11 cellular contexts compared by ENCODE assay signal in the genomic region with DNA sequence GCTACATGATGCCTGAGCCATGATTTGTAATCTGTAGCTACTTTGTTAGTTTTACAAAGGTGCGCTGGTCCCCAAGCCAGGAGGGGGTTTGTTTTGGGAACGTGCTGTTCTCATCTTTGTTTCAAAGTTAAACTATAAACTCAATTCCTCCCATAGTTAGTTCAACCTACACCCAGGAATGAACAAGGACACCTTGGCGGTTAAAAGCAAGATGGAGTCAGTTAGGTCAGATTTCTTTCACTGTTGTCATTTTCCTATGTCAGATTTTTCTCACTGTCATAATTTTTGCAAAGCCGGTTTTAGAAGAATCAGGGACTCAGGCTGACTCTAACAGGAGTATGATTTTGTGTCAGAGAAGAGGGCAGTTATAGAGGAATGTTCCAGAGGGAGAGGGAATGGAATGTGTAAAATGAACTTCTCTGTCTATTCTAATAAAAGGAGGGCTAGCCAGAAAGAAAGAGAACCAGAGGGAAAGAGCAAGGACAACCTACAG. TPM values are rescaled to one million over a fixed set of nuclear protein-coding genes. Genes with fewer than 3 reads are reported as not detected.
DNase-seq lines count a peak whose midpoint lies in the region; ATAC-seq and TF ChIP-seq lines count a peak whose summit lies in the region.
"Had no signal": no experiment of that assay in that cellular context is flagged by ENCODE, and none has a peak within 500 bp of the region (broad histone marks: within the 10 kb centered on the region; RNA-seq: fewer than 3 reads in every experiment).

No MANE protein-coding gene starts in this region.

- peak; percentile 64 for DNase-seq in HFFc6
- DNase-seq in activated B cell treated with CpG ODN at 0.5 μM for 24 hours, result no peak
- DNase-seq in left lung, result no peak
- DNase-seq in thoracic aorta (ENCODE audit: low spot score), result no peak
- DNase-seq in HAP-1 (ENCODE audit: low spot score in 2 of 2), result no peak
- no peak for DNase-seq in NCI-H2029 (lab: John Stamatoyannopoulos, UW)
- DNase-seq: Caco-2; central memory CD4-positive, alpha-beta T cell; NCI-H1048; NCI-H510A had no signal

- H3K4me3 Mint-ChIP-seq in HFFc6, result peak overlapping the region; percentile 84
- no peak overlapping the region for H3K4me3 Mint-ChIP-seq in activated B cell treated with CpG ODN at 0.5 μM for 24 hours

- H3K27me3 ChIP-seq in left lung (peaks cover 0 to 21% of the 10 kb centered on the region in 2 donors), thoracic aorta (replicated peaks; ENCODE audit: insufficient read depth) (no peaks in the 10 kb centered on the region), HAP-1 (ENCODE audit: low read depth) (no peaks in the 10 kb centered on the region)

- H3K9me3 ChIP-seq in left lung (no peaks in the 10 kb centered on the region), thoracic aorta (no peaks in the 10 kb centered on the region), HAP-1 (no peaks in the 10 kb centered on the region)
- H3K9me3 ChIP-seq: Caco-2 had no signal

- H3K9me3 Mint-ChIP-seq in HFFc6, result no peaks in the 10 kb centered on the region
- H3K9me3 Mint-ChIP-seq in activated B cell treated with CpG ODN at 0.5 μM for 24 hours, result no peaks in the 10 kb centered on the region

- ATAC-seq in activated B cell treated with CpG ODN at 0.5 μM for 24 hours (ENCODE audit: low read depth) (no peak), left lung (no peak), thoracic aorta (ENCODE audit: insufficient number of reproducible peaks, low FRiP score, low read depth) (no peak), GM18502 (IDR thresholded peaks at IDR 0.05; ENCODE audit: poor library complexity, unreplicated experiment) (no peak)

- H3K27ac ChIP-seq in left lung, result peak overlapping the region; percentile 9 to 63
- peak overlapping the region; percentile 49 to 62 for H3K27ac ChIP-seq in thoracic aorta

- intact Hi-C loops in activated B cell treated with CpG ODN at 0.5 μM for 24 hours (cut with micrococcal nuclease), result loop anchor here (5.0 kb wide), 3 partner anchors 71 to 526 kb away; a partner anchor contains a TSS
- intact Hi-C loops in left lung (cut with DNase I), result no loop called here

- H3K4me1 ChIP-seq in left lung, result peaks cover 11 to 34% of the 10 kb centered on the region in 2 donors
- peaks cover 18 to 37% of the 10 kb centered on the region in 2 donors for H3K4me1 ChIP-seq in thoracic aorta (ENCODE audit: control insufficient read depth in 1 of 2, low read depth in 2 of 2)
- peaks cover 6% of the 10 kb centered on the region for H3K4me1 ChIP-seq in HAP-1

- H3K36me3 ChIP-seq in left lung (no peaks in the 10 kb centered on the region), thoracic aorta (no peaks in the 10 kb centered on the region), HAP-1 (replicated peaks) (no peaks in the 10 kb centered on the region)

- no peak overlapping the region for H3K4me3 ChIP-seq in left lung
- peak overlapping the region; percentile 53 for H3K4me3 ChIP-seq in thoracic aorta
- no peak overlapping the region for H3K4me3 ChIP-seq in HAP-1

- POLR2A ChIA-PET in activated B cell treated with CpG ODN at 0.5 μM for 24 hours (lab: Charles Lee), result no interaction called here

- no peak for TF ChIP-seq CTCF in HFFc6 (IDR thresholded peaks at IDR 0.05)
- TF ChIP-seq CTCF in activated B cell treated with CpG ODN at 0.5 μM for 24 hours (IDR thresholded peaks at IDR 0.05), result no peak
- TF ChIP-seq CTCF in left lung (IDR thresholded peaks at IDR 0.05), result no peak
- TF ChIP-seq CTCF in thoracic aorta (IDR thresholded peaks at IDR 0.05), result no peak

- H3K4me1 Mint-ChIP-seq in HFFc6 (ENCODE audit: low read depth) (peaks cover 37% of the 10 kb centered on the region), activated B cell treated with CpG ODN at 0.5 μM for 24 hours (peaks cover 34% of the 10 kb centered on the region)

- in situ Hi-C loops in HAP-1 (cut with MboI; ENCODE audit: low sequenced_read_pairs), result no loop called here

- H3K36me3 Mint-ChIP-seq in HFFc6 (ENCODE audit: low read depth) (no peaks in the 10 kb centered on the region), activated B cell treated with CpG ODN at 0.5 μM for 24 hours (ENCODE audit: low read depth) (no peaks in the 10 kb centered on the region)

- peaks cover 2% of the 10 kb centered on the region; the same call in 1 of the 2 replicates for H3K27me3 Mint-ChIP-seq in HFFc6 (ENCODE audit: insufficient read depth)
- peaks cover 34% of the 10 kb centered on the region for H3K27me3 Mint-ChIP-seq in activated B cell treated with CpG ODN at 0.5 μM for 24 hours

- CTCF ChIA-PET in activated B cell treated with CpG ODN at 0.5 μM for 24 hours (lab: Charles Lee), result interaction anchor here (2.0 kb wide), 1 partner anchor 30 kb away, joined by 5 read pairs; no protein-coding TSS in a partner anchor

- H3K27ac Mint-ChIP-seq in HFFc6 (peak overlapping the region; percentile 54), activated B cell treated with CpG ODN at 0.5 μM for 24 hours (peak overlapping the region; percentile 25)

RNA-seq across cellular contexts. Expression of a gene that starts 2.3 kb away (rescaled TPM):
- 1 to 10 TPM; 4.7 to 9.1 (median 5.4) TPM for total RNA-seq in HFFc6 (2021; fragmentation: NEBNext Ultra II Directional; extraction: Animal tissue kit (Norgen Biotek cat#: 25700))
- total RNA-seq in activated B cell treated with CpG ODN at 0.5 μM for 24 hours (0.47 and 0.98 TPM in 2 replicates), left lung (10 to 100 TPM; 11.6 to 16.1 TPM), thoracic aorta (10 to 100 TPM; 17.0 to 62.1 TPM)
